26 cellular contexts compared by ENCODE assay signal in genomic region chr3:127029521-127030327, GRCh38.
"Had no signal": no experiment of that assay in that cellular context is flagged by ENCODE, and none has a peak within 500 bp of the region (broad histone marks: within the 10 kb centered on the region; RNA-seq: fewer than 3 reads in every experiment).

No MANE protein-coding gene starts in this region.

- H3K4me1 ChIP-seq: ascending aorta, gastroesophageal sphincter had no signal

- H3K27ac ChIP-seq: ascending aorta, coronary artery, esophagus muscularis mucosa, foreskin keratinocyte, gastroesophageal sphincter had no signal

- ATAC-seq: activated CD4-positive, alpha-beta T cell treated with anti-CD3 and anti-CD28 coated beads for 36 hours; activated naive CD4-positive, alpha-beta T cell treated with anti-CD3 and anti-CD28 coated beads, Interleukin-2, amount 50 U/mL, for 72 hours; activated T-cell treated with anti-CD3 and anti-CD28 coated beads, Interleukin-2, amount 50 U/mL, for 72 hours; foreskin keratinocyte; gastroesophageal sphincter had no signal

- H3K27me3 ChIP-seq: ascending aorta, dorsolateral prefrontal cortex, esophagus muscularis mucosa, foreskin keratinocyte, gastroesophageal sphincter had no signal

- FAIRE-seq: bronchial epithelial cell had no signal

- DNase-seq: activated CD4-positive, alpha-beta memory T cell treated with anti-CD3 and anti-CD28 coated beads, Interleukin-2, amount 10 ng/mL, durations not matched to agents 7 days and 5 days; activated CD4-positive, alpha-beta T cell treated with anti-CD3 and anti-CD28 coated beads for 36 hours; activated CD4-positive, alpha-beta T cell treated with anti-CD3 and anti-CD28 coated beads, Interleukin-2, amount 10 ng/mL, durations not matched to agents 7 days and 5 days; activated CD4-positive, alpha-beta T cell treated with anti-CD3 and anti-CD28 coated beads, Interleukin-2, amount 50 U/mL, for 4 hours; activated CD4-positive, CD25-positive, alpha-beta regulatory T cell; activated CD4-positive, CD25-positive, alpha-beta regulatory T cell treated with anti-CD3 and anti-CD28 coated beads, Interleukin-2, amount 50 U/mL, for 72 hours; activated CD8-positive, alpha-beta memory T cell treated with anti-CD3 and anti-CD28 coated beads, Interleukin-2, amount 50 U/mL, for 48 hours; activated gamma-delta T cell; activated naive CD4-positive, alpha-beta T cell; activated naive CD4-positive, alpha-beta T cell treated with anti-CD3 and anti-CD28 coated beads, Interleukin-2, amount 10 ng/mL, durations not matched to agents 7 days and 5 days; activated naive CD8-positive, alpha-beta T cell treated with anti-CD3 and anti-CD28 coated beads, Interleukin-2, amount 10 ng/mL, durations not matched to agents 7 days and 5 days; activated T-cell treated with anti-CD3 and anti-CD28 coated beads for 4 hours; activated T-cell treated with anti-CD3 and anti-CD28 coated beads, Interleukin-2, amount 50 U/mL, for 24 hours; activated T-cell treated with anti-CD3 and anti-CD28 coated beads, Interleukin-2, amount 50 U/mL, for 72 hours; dorsolateral prefrontal cortex; effector memory CD4-positive, alpha-beta T cell; endodermal cell; erythroblast; foreskin keratinocyte; T-helper 2 cell had no signal

- H3K9me3 ChIP-seq: ascending aorta, esophagus muscularis mucosa, gastroesophageal sphincter had no signal

- H3K4me3 ChIP-seq: ascending aorta, coronary artery, dorsolateral prefrontal cortex, esophagus muscularis mucosa, gastroesophageal sphincter had no signal
